8 cellular contexts compared by ENCODE assay signal in the genomic region with DNA sequence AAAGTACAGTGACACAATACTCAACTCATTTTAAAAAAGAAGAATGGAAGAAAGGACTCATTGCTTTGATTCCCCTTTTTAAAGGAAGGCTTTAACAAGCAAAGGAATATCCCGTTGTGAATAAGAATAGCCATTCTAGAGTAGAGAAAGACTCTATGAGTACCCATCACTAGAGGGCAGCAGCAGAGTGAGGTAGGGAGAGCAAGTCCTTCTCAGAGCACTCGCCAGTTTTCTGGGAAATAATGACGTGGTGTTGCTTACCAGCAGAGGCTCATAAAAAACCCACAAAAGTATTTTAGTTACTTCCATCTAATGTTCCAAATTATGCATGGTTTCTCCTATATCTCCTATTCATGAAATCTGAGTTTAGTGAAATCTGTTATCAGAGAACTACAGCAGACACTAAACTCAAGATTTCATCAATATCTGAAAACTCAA.
DNase-seq lines count a peak whose midpoint lies in the region; ATAC-seq and TF ChIP-seq lines count a peak whose summit lies in the region.

No MANE protein-coding gene starts in this region.

- H3K4me3 ChIP-seq in MM.1S (ENCODE audit: low read length) (no peak overlapping the region), trophoblast cell (ENCODE audit: low read depth, low read length) (no peak overlapping the region)

- H3F3A ChIP-seq in MM.1S (ENCODE audit: insufficient read depth, low read length), result no peaks in the 10 kb centered on the region

- H3K36me3 ChIP-seq in MM.1S (replicated peaks; ENCODE audit: insufficient read depth, low read length), result no peaks in the 10 kb centered on the region; the same call in 1 of the 2 replicates
- peaks cover 17 to 30% of the 10 kb centered on the region in 2 experiments for H3K36me3 ChIP-seq in trophoblast cell (ENCODE audit: control insufficient read depth in 1 of 2, insufficient read depth in 2 of 2, low read length in 2 of 2)

- peaks cover 16% of the 10 kb centered on the region for H3K36me3 Mint-ChIP-seq in activated naive CD4-positive, alpha-beta T cell treated with anti-CD3 and anti-CD28 coated beads for 36 hours (ENCODE audit: low read depth)

- H3K79me1 ChIP-seq in trophoblast cell (ENCODE audit: low read length), result no peaks in the 10 kb centered on the region

- H3K27ac Mint-ChIP-seq in activated naive CD4-positive, alpha-beta T cell treated with anti-CD3 and anti-CD28 coated beads for 36 hours, result peak overlapping the region; percentile 81

- TF ChIP-seq CTCF in MM.1S (IDR thresholded peaks at IDR 0.05; ENCODE audit: low read length), result peak; percentile 89

- H3K4me3 Mint-ChIP-seq in activated naive CD4-positive, alpha-beta T cell treated with anti-CD3 and anti-CD28 coated beads for 36 hours, result no peak overlapping the region

- H3K4ac ChIP-seq in trophoblast cell (ENCODE audit: low read depth, low read length), result no peak overlapping the region

- H3K9me3 ChIP-seq in MM.1S (replicated peaks; ENCODE audit: insufficient read depth, low read length), result no peaks in the 10 kb centered on the region
- no peaks in the 10 kb centered on the region for H3K9me3 ChIP-seq in trophoblast cell (ENCODE audit: insufficient read depth, low read depth, low read length)

- H3K9ac ChIP-seq in MM.1S (ENCODE audit: low read length), result no peak overlapping the region
- no peak overlapping the region for H3K9ac ChIP-seq in trophoblast cell (ENCODE audit: low read length)

- peaks cover 15% of the 10 kb centered on the region for H3K4me1 Mint-ChIP-seq in activated naive CD4-positive, alpha-beta T cell treated with anti-CD3 and anti-CD28 coated beads for 36 hours (ENCODE audit: low read depth)

- CTCF ChIA-PET in activated naive CD4-positive, alpha-beta T cell treated with anti-CD3 and anti-CD28 coated beads for 36 hours (lab: Charles Lee), result interaction anchor here (0.7 to 9.6 kb wide), 8 partner anchors 8 to 197 kb away, joined by 3 to 121 read pairs (median 3); no protein-coding TSS in a partner anchor

- H3K9me2 ChIP-seq in MM.1S (replicated peaks; ENCODE audit: insufficient read depth, low read length), result no peaks in the 10 kb centered on the region

- H4K91ac ChIP-seq in trophoblast cell (ENCODE audit: low read depth, low read length), result no peak overlapping the region

- H2BK12ac ChIP-seq in trophoblast cell (ENCODE audit: low read length), result no peak overlapping the region

- no CpG with 5 or more reads among the region's 3 CpGs for WGBS in trophoblast cell (ENCODE audit: extremely low coverage, insufficient coverage, insufficient read length)

- peak; percentile 91 for ATAC-seq in GM21825 (IDR thresholded peaks at IDR 0.05; ENCODE audit: unreplicated experiment)

- no peaks in the 10 kb centered on the region for H3K27me3 ChIP-seq in MM.1S (replicated peaks; ENCODE audit: insufficient read depth, low read length)
- no peaks in the 10 kb centered on the region for H3K27me3 ChIP-seq in trophoblast cell (ENCODE audit: insufficient read depth, low read length)

- H4K12ac ChIP-seq in trophoblast cell (ENCODE audit: low read depth, low read length), result no peak overlapping the region

- DNase-seq in EH (ENCODE audit: low read depth), result peak; percentile 96
- DNase-seq in MM.1S, result peak; percentile 76
- DNase-seq in SHP77 treated with DMSO at 0.1 percent for 48 hours (lab: John Stamatoyannopoulos, UW), result peak; percentile 54
- DNase-seq in activated naive CD4-positive, alpha-beta T cell treated with anti-CD3 and anti-CD28 coated beads for 36 hours, result peak; percentile 89
- peak; percentile 65 for DNase-seq in germinal center (ENCODE audit: low spot score)
- DNase-seq in trophoblast cell, result peak; percentile 65 to 89
- DNase-seq in ureter (ENCODE audit: low spot score), result peak; percentile 82

- no peak overlapping the region for H2AK5ac ChIP-seq in trophoblast cell (ENCODE audit: low read length)

- H2AFZ ChIP-seq in MM.1S (ENCODE audit: low read length) (no peak overlapping the region), trophoblast cell (ENCODE audit: insufficient read depth, low read length, poor library complexity) (no peak overlapping the region)

- H3K4me1 ChIP-seq in MM.1S (ENCODE audit: low read length), result no peaks in the 10 kb centered on the region
- H3K4me1 ChIP-seq in trophoblast cell (ENCODE audit: control insufficient read depth in 1 of 2, insufficient read depth in 2 of 2, low read length in 2 of 2), result no peaks in the 10 kb centered on the region

- intact Hi-C loops in activated naive CD4-positive, alpha-beta T cell treated with anti-CD3 and anti-CD28 coated beads for 36 hours (cut with micrococcal nuclease), result loop anchor here (1.0 to 5.0 kb wide), 6 partner anchors 12 to 1677 kb away; partner anchors contain the start of gene FYB2

- H3K18ac ChIP-seq in trophoblast cell (ENCODE audit: low read length), result no peak overlapping the region

- no peak overlapping the region for H2BK120ac ChIP-seq in trophoblast cell (ENCODE audit: insufficient read depth, low read length, poor library complexity)

- H2BK5ac ChIP-seq in trophoblast cell (ENCODE audit: low read depth, low read length, poor library complexity), result no peak overlapping the region

- H3K27ac ChIP-seq in MM.1S (ENCODE audit: low read length) (no peak overlapping the region), trophoblast cell (ENCODE audit: low read depth, low read length) (no peak overlapping the region)

- no peaks in the 10 kb centered on the region for H4K20me1 ChIP-seq in MM.1S (ENCODE audit: insufficient read depth, low read length)

- H3K79me2 ChIP-seq in MM.1S (ENCODE audit: low read length), result no peaks in the 10 kb centered on the region
- no peaks in the 10 kb centered on the region for H3K79me2 ChIP-seq in trophoblast cell (ENCODE audit: control insufficient read depth, insufficient read depth, low read length, poor library complexity)

- no peak overlapping the region for H3K14ac ChIP-seq in trophoblast cell (ENCODE audit: low read length)

- H3K4me2 ChIP-seq in MM.1S (ENCODE audit: low read depth, low read length), result no peak overlapping the region
- H3K4me2 ChIP-seq in trophoblast cell (ENCODE audit: low read length), result no peak overlapping the region

- H3K23ac ChIP-seq in trophoblast cell (ENCODE audit: low read length), result no peak overlapping the region

- no peak overlapping the region for H4K8ac ChIP-seq in trophoblast cell (ENCODE audit: low read depth, low read length)

- H3K9me3 Mint-ChIP-seq in activated naive CD4-positive, alpha-beta T cell treated with anti-CD3 and anti-CD28 coated beads for 36 hours, result no peaks in the 10 kb centered on the region

- no peaks in the 10 kb centered on the region for H3K27me3 Mint-ChIP-seq in activated naive CD4-positive, alpha-beta T cell treated with anti-CD3 and anti-CD28 coated beads for 36 hours (ENCODE audit: low read depth)
